In the genomic region with DNA sequence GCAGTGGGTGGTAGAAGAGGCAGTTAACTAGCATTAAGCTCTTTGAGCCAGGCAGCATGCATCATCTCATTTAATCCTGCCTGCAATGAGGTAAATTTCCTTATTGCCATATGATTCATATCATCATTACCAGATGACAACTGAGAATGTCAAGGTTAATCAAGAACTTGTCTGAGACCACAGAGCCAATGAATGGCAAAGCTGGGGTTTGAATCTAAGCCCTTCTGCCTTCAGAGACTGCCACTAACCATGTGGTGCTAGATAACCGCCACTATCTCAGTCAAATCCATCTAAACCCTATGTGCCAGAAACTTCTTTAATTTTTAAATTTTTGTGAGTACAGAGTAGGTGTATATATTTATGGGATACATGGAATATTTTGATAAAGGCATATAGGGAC, we compare ENCODE assay signal across 25 cellular contexts.
"Had no signal": no experiment of that assay in that cellular context is flagged by ENCODE, and none has a peak within 500 bp of the region (broad histone marks: within the 10 kb centered on the region; RNA-seq: fewer than 3 reads in every experiment).

No MANE protein-coding gene starts in this region.

- H3K27me3 ChIP-seq: ascending aorta, body of pancreas had no signal

- H3K36me3 ChIP-seq: ascending aorta had no signal

- H3K9me3 ChIP-seq: ascending aorta, body of pancreas had no signal

- ATAC-seq: activated CD8-positive, alpha-beta memory T cell treated with anti-CD3 and anti-CD28 coated beads, Interleukin-2, amount 10 ng/mL, durations not matched to agents 7 days and 5 days; activated T-cell treated with anti-CD3 and anti-CD28 coated beads, Interleukin-2, amount 50 U/mL, for 4 hours; body of pancreas; Panc1; Right ventricle myocardium inferior; T-cell had no signal

- H3K27ac Mint-ChIP-seq: activated CD8-positive, alpha-beta memory T cell treated with anti-CD3 and anti-CD28 coated beads, Interleukin-2, amount 10 ng/mL, durations not matched to agents 7 days and 5 days; activated naive CD4-positive, alpha-beta T cell treated with anti-CD3 and anti-CD28 coated beads for 36 hours; T-cell had no signal

- H3K4me1 ChIP-seq: ascending aorta, body of pancreas had no signal

- DNase-seq: activated CD4-positive, alpha-beta T cell treated with anti-CD3 and anti-CD28 coated beads for 4 hours; activated CD4-positive, CD25-positive, alpha-beta regulatory T cell; activated CD8-positive, alpha-beta memory T cell treated with anti-CD3 and anti-CD28 coated beads, Interleukin-2, amount 10 ng/mL, durations not matched to agents 7 days and 5 days; activated effector memory CD4-positive, alpha-beta T cell treated with anti-CD3 and anti-CD28 coated beads, Interleukin-2, amount 50 U/mL, for 16 hours; activated naive CD4-positive, alpha-beta T cell treated with anti-CD3 and anti-CD28 coated beads for 36 hours; activated T-cell treated with anti-CD3 and anti-CD28 coated beads, Interleukin-2, amount 50 U/mL, for 4 hours; amniotic stem cell; body of pancreas; cortex of kidney; KBM-7; NCI-H1092 treated with DMSO at 0.1 percent for 48 hours; NCI-H1417 treated with DMSO at 0.1 percent for 48 hours; NCI-H1694 treated with DMSO at 0.1 percent for 48 hours; NCI-H2081; NCI-H446; NCI-H524; RPMI8226; T-cell; T-helper 2 cell had no signal

- H3K4me3 ChIP-seq: ascending aorta, body of pancreas, SK-N-MC had no signal

- H3K27ac ChIP-seq: ascending aorta, body of pancreas, SK-N-MC, VCaP had no signal

- H3K4me3 Mint-ChIP-seq: activated CD8-positive, alpha-beta memory T cell treated with anti-CD3 and anti-CD28 coated beads, Interleukin-2, amount 10 ng/mL, durations not matched to agents 7 days and 5 days; activated naive CD4-positive, alpha-beta T cell treated with anti-CD3 and anti-CD28 coated beads for 36 hours; activated T-cell treated with anti-CD3 and anti-CD28 coated beads, Interleukin-2, amount 50 U/mL, for 4 hours; central memory CD8-positive, alpha-beta T cell had no signal

- H3K36me3 Mint-ChIP-seq: T-cell had no signal

- H3K9me3 Mint-ChIP-seq: activated T-cell treated with anti-CD3 and anti-CD28 coated beads, Interleukin-2, amount 50 U/mL, for 4 hours; central memory CD8-positive, alpha-beta T cell had no signal
